Comparison of ENCODE assay signal across 8 cellular contexts in genomic region chr3:127473244-127474024, GRCh38.
DNase-seq lines count a peak whose midpoint lies in the region; ATAC-seq and TF ChIP-seq lines count a peak whose summit lies in the region.
"Had no signal": no experiment of that assay in that cellular context is flagged by ENCODE, and none has a peak within 500 bp of the region (broad histone marks: within the 10 kb centered on the region; RNA-seq: fewer than 3 reads in every experiment).

No MANE protein-coding gene starts in this region.

- peaks cover 8% of the 10 kb centered on the region for H3K27me3 Mint-ChIP-seq in CD4-positive, alpha-beta T cell

- H3K9me3 ChIP-seq in HAP-1 (no peaks in the 10 kb centered on the region), esophagus muscularis mucosa (peaks cover 0 to under 1% (median 0%) of the 10 kb centered on the region in 4 donors)
- H3K9me3 ChIP-seq in CD4-positive, alpha-beta T cell (ENCODE audit: control insufficient read depth, low read length) = no peaks in the 10 kb centered on the region

- DNase-seq in DMS79 (lab: John Stamatoyannopoulos, UW) (peak; percentile 2), HAP-1 (ENCODE audit: low spot score in 2 of 2) (peak; percentile 9 to 59), RPMI8226 (peak; percentile 38), left lobe of liver (ENCODE audit: low spot score) (peak; percentile 62), esophagus muscularis mucosa (ENCODE audit: extremely low spot score) (no peak)
- no peak for DNase-seq in CD4-positive, alpha-beta T cell

- no peaks in the 10 kb centered on the region for H3K4me1 ChIP-seq in HAP-1
- H3K4me1 ChIP-seq in esophagus muscularis mucosa = no peaks in the 10 kb centered on the region

- no peak overlapping the region for H3K4me3 ChIP-seq in HAP-1
- no peak overlapping the region for H3K4me3 ChIP-seq in esophagus muscularis mucosa

- no peaks in the 10 kb centered on the region for H3K4me1 Mint-ChIP-seq in CD4-positive, alpha-beta T cell (ENCODE audit: low read depth)

- H3K27ac Mint-ChIP-seq in CD4-positive, alpha-beta T cell = no peak overlapping the region
- H3K27ac Mint-ChIP-seq: dendritic cell treated with granulocyte-macrophage colony-stimulating factor and Interleukin-4, amounts not matched to agents 40 ng/mL and 50 ng/mL, for 4 days had no signal

- H3K9me3 Mint-ChIP-seq in CD4-positive, alpha-beta T cell = no peaks in the 10 kb centered on the region
- H3K9me3 Mint-ChIP-seq: dendritic cell treated with granulocyte-macrophage colony-stimulating factor and Interleukin-4, amounts not matched to agents 40 ng/mL and 50 ng/mL, for 4 days had no signal

- no peak for TF ChIP-seq POLR2A in esophagus muscularis mucosa (IDR thresholded peaks at IDR 0.05; ENCODE audit: low read depth)

- H3K27ac ChIP-seq in esophagus muscularis mucosa (replicated peaks in 1 of 4) = no peak overlapping the region
- no peak overlapping the region for H3K27ac ChIP-seq in CD4-positive, alpha-beta T cell (ENCODE audit: low read depth, low read length)

- CTCF ChIA-PET in CD4-positive, alpha-beta T cell (lab: Charles Lee) = no interaction called here

- H3K4me3 Mint-ChIP-seq in CD4-positive, alpha-beta T cell = no peak overlapping the region
- H3K4me3 Mint-ChIP-seq: dendritic cell treated with granulocyte-macrophage colony-stimulating factor and Interleukin-4, amounts not matched to agents 40 ng/mL and 50 ng/mL, for 4 days had no signal

- intact Hi-C loops in esophagus muscularis mucosa (cut with DNase I) = no loop called here
- intact Hi-C loops in CD4-positive, alpha-beta T cell (cut with DNase I, micrococcal nuclease) = no loop called here

- H3K36me3 ChIP-seq in HAP-1 (replicated peaks) (no peaks in the 10 kb centered on the region), esophagus muscularis mucosa (no peaks in the 10 kb centered on the region)

- TF ChIP-seq EP300 in esophagus muscularis mucosa (IDR thresholded peaks at IDR 0.05) = no peak

- 84% methylated on average over 5 of the region's 10 CpGs for WGBS in esophagus muscularis mucosa

- ATAC-seq in left lobe of liver (peak; percentile 89), HG02571 (IDR thresholded peaks at IDR 0.05; ENCODE audit: unreplicated experiment) (no peak)
- ATAC-seq in CD4-positive, alpha-beta T cell (ENCODE audit: poor library complexity) = no peak

- no peak for TF ChIP-seq CTCF in esophagus muscularis mucosa (IDR thresholded peaks at IDR 0.05)
- TF ChIP-seq CTCF in CD4-positive, alpha-beta T cell (IDR thresholded peaks at IDR 0.05) = no peak

- POLR2A ChIA-PET in CD4-positive, alpha-beta T cell (lab: Charles Lee) = no interaction called here

- in situ Hi-C loops in HAP-1 (cut with MboI; ENCODE audit: low sequenced_read_pairs) = loop anchor here (25.0 kb wide), 1 partner anchor 786 kb away; no protein-coding TSS in a partner anchor

- no peaks in the 10 kb centered on the region for H3K36me3 Mint-ChIP-seq in CD4-positive, alpha-beta T cell (ENCODE audit: low read depth)

- no peaks in the 10 kb centered on the region for H3K27me3 ChIP-seq in HAP-1 (ENCODE audit: low read depth)
- H3K27me3 ChIP-seq in esophagus muscularis mucosa = peaks cover 0 to 24% (median 0%) of the 10 kb centered on the region in 4 donors
- H3K27me3 ChIP-seq in CD4-positive, alpha-beta T cell (ENCODE audit: control insufficient read depth, insufficient read depth, low read length) = no peaks in the 10 kb centered on the region

Comparison
In these comparisons a context has a peak if more than half of its experiments do, and no peak if none do; other contexts are left out.
1. DNase-seq: peak in DMS79 (single experiment), HAP-1 (2 of 2), RPMI8226 (single experiment) and left lobe of liver (single experiment); none in esophagus muscularis mucosa (single experiment) and CD4-positive, alpha-beta T cell (0 of 10).